ENCODE assay signal across 22 cellular contexts in the genomic region with DNA sequence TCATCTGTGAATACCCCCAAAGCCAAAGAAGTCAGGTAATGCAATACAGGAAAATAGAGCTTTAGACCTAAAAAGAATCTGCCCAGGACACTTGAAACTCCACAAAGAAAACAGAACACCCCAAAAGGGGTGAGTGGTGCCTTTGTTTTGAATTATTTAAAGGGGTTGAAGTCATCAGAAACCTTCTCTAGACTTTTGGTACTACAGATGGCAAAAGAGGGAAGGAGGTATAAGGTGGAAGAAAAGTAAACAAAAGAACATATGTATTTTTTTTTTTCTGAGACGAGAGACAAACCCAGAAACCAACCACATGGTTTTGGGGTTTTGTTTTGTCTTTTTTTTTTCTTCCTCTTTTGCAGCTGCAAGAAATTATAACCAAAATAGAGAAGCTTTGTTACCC.
A peak's percentile ranks its signal among the peaks of the same experiment; 100 is the strongest.
DNase-seq lines count a peak whose midpoint lies in the region; ATAC-seq and TF ChIP-seq lines count a peak whose summit lies in the region.
"Had no signal": no experiment of that assay in that cellular context is flagged by ENCODE, and none has a peak within 500 bp of the region (broad histone marks: within the 10 kb centered on the region; RNA-seq: fewer than 3 reads in every experiment).

No MANE protein-coding gene starts in this region.

- H3K27ac Mint-ChIP-seq in GM23338, result no peak overlapping the region
- H3K27ac Mint-ChIP-seq: CD8-positive, alpha-beta memory T cell; T-cell had no signal

- H4K20me1 ChIP-seq in GM23338 (replicated peaks; ENCODE audit: insufficient read depth) (no peaks in the 10 kb centered on the region), MM.1S (ENCODE audit: insufficient read depth, low read length) (no peaks in the 10 kb centered on the region)

- H3K27me3 ChIP-seq in GM23338 (ENCODE audit: insufficient read depth) (no peaks in the 10 kb centered on the region), MM.1S (replicated peaks; ENCODE audit: insufficient read depth, low read length) (no peaks in the 10 kb centered on the region), iPS-15b (ENCODE audit: control insufficient read depth, insufficient read depth, low read length) (no peaks in the 10 kb centered on the region)

- H3F3A ChIP-seq in GM23338 (replicated peaks; ENCODE audit: low read depth), result no peaks in the 10 kb centered on the region
- peaks cover 25% of the 10 kb centered on the region for H3F3A ChIP-seq in MM.1S (ENCODE audit: insufficient read depth, low read length)

- no peaks in the 10 kb centered on the region; the same call in 1 of the 2 replicates for H3K79me2 ChIP-seq in GM23338 (replicated peaks; ENCODE audit: insufficient read depth)
- no peaks in the 10 kb centered on the region for H3K79me2 ChIP-seq in MM.1S (ENCODE audit: low read length)

- peaks cover 51% of the 10 kb centered on the region for H3K36me3 Mint-ChIP-seq in GM23338 (ENCODE audit: low read depth)
- H3K36me3 Mint-ChIP-seq: CD8-positive, alpha-beta memory T cell; T-cell had no signal

- no peaks in the 10 kb centered on the region for H3K9me3 ChIP-seq in MM.1S (replicated peaks; ENCODE audit: insufficient read depth, low read length)
- peaks cover 3% of the 10 kb centered on the region for H3K9me3 ChIP-seq in iPS-15b (ENCODE audit: control insufficient read depth, insufficient read depth, low read length)
- H3K9me3 ChIP-seq: A549 had no signal

- H3K4me3 Mint-ChIP-seq in GM23338, result no peak overlapping the region
- H3K4me3 Mint-ChIP-seq: CD8-positive, alpha-beta memory T cell; T-cell had no signal

- H3K27me3 Mint-ChIP-seq in GM23338 (ENCODE audit: insufficient read depth, low read depth, poor library complexity), result no peaks in the 10 kb centered on the region
- H3K27me3 Mint-ChIP-seq: CD8-positive, alpha-beta memory T cell; T-cell had no signal

- H3K4me3 ChIP-seq in GM23338, result no peak overlapping the region; the same call in none of the 2 replicates
- H3K4me3 ChIP-seq in MM.1S (ENCODE audit: low read length), result peak overlapping the region; percentile 13; the same call in 1 of the 2 replicates
- H3K4me3 ChIP-seq in iPS-15b (ENCODE audit: low read depth, low read length), result peak overlapping the region; percentile 27
- H3K4me3 ChIP-seq: A549, SK-N-MC had no signal

- no peak overlapping the region; the same call in 1 of the 2 replicates for H2AFZ ChIP-seq in GM23338
- H2AFZ ChIP-seq in MM.1S (ENCODE audit: low read length), result peak overlapping the region; percentile 54

- TF ChIP-seq CTCF in GM23338 (conservative IDR thresholded peaks at IDR 0.05; ENCODE audit: low read depth in 2 of 2), result no peak
- TF ChIP-seq CTCF in MM.1S (IDR thresholded peaks at IDR 0.05; ENCODE audit: low read length), result no peak

- peaks cover 29% of the 10 kb centered on the region for H3K4me1 Mint-ChIP-seq in GM23338
- H3K4me1 Mint-ChIP-seq: CD8-positive, alpha-beta memory T cell; T-cell had no signal

- H3K4me1 ChIP-seq in GM23338 (ENCODE audit: insufficient read depth), result peaks cover 33% of the 10 kb centered on the region
- H3K4me1 ChIP-seq in MM.1S (ENCODE audit: low read length), result peaks cover 31% of the 10 kb centered on the region
- H3K4me1 ChIP-seq in iPS-15b (ENCODE audit: control insufficient read depth, insufficient read depth, low read length), result peaks cover 24% of the 10 kb centered on the region
- H3K4me1 ChIP-seq: A549 had no signal

- DNase-seq in GM23338 (ENCODE audit: low spot score), result no peak
- peak; percentile 74 for DNase-seq in MM.1S
- DNase-seq in RPMI8226, result peak; percentile 46
- no peak for DNase-seq in NCI-H2227 (lab: John Stamatoyannopoulos, UW; ENCODE audit: unreplicated experiment)
- no peak for DNase-seq in dedifferentiated amniotic fluid mesenchymal stem cell (ENCODE audit: extremely low spot score)
- DNase-seq: C1 segment of cervical spinal cord; CD8-positive, alpha-beta memory T cell; DMS79 treated with DMSO at 0.1 percent for 48 hours; KG1; NCI-H1092 treated with DMSO at 0.1 percent for 48 hours; NCI-H345; NCI-H69; OCI-M1; SHP77; T-cell had no signal

- H3K9me2 ChIP-seq in GM23338 (ENCODE audit: insufficient read depth), result no peaks in the 10 kb centered on the region
- H3K9me2 ChIP-seq in MM.1S (replicated peaks; ENCODE audit: insufficient read depth, low read length), result no peaks in the 10 kb centered on the region

- peak overlapping the region; percentile 70 for H3K27ac ChIP-seq in GM23338 (ENCODE audit: low read depth)
- peak overlapping the region; percentile 96 for H3K27ac ChIP-seq in MM.1S (ENCODE audit: low read length)
- H3K27ac ChIP-seq: A549, SK-N-MC had no signal

- peaks cover 31% of the 10 kb centered on the region for H3K9me3 Mint-ChIP-seq in GM23338

- ATAC-seq in GM23338 (no peak), GM21360 (IDR thresholded peaks at IDR 0.05; ENCODE audit: unreplicated experiment) (no peak), GM19324 (IDR thresholded peaks at IDR 0.05; ENCODE audit: low FRiP score, unreplicated experiment) (no peak)
- ATAC-seq: A549, HCT116, HepG2, T-cell had no signal

- H3K36me3 ChIP-seq in GM23338 (ENCODE audit: insufficient read depth), result peaks cover 16% of the 10 kb centered on the region
- no peaks in the 10 kb centered on the region for H3K36me3 ChIP-seq in MM.1S (replicated peaks; ENCODE audit: insufficient read depth, low read length)
- peaks cover 2% of the 10 kb centered on the region for H3K36me3 ChIP-seq in iPS-15b (ENCODE audit: control insufficient read depth, insufficient read depth, low read length)

- H3K4me2 ChIP-seq in GM23338 (peak overlapping the region; percentile 8), MM.1S (ENCODE audit: low read depth, low read length) (peak overlapping the region; percentile 64; the same call in 1 of the 2 replicates)
- H3K4me2 ChIP-seq: A549 had no signal

- H3K9ac ChIP-seq in MM.1S (ENCODE audit: low read length) (peak overlapping the region; percentile 46), iPS-15b (ENCODE audit: low read depth, low read length) (peak overlapping the region; percentile 49)

TF ChIP-seq in GM23338, 12 proteins besides CTCF, POLR2A, EP300 and RAD21 (continues in another document):
- no peak for TF ChIP-seq CREB1 (CRISPR knock-in tag; IDR thresholded peaks at IDR 0.05; ENCODE audit: low read depth)
- no peak for TF ChIP-seq ZNF114 (CRISPR knock-in tag; IDR thresholded peaks at IDR 0.05)
- TF ChIP-seq JUNB (IDR thresholded peaks at IDR 0.05; ENCODE audit: unreplicated experiment), result no peak
- TF ChIP-seq EZH2phosphoT487 (IDR thresholded peaks at IDR 0.05; ENCODE audit: unreplicated experiment), result no peak
- no peak for TF ChIP-seq ZNF331 (CRISPR knock-in tag; IDR thresholded peaks at IDR 0.05; ENCODE audit: low read depth)
- TF ChIP-seq, protein P1, sequence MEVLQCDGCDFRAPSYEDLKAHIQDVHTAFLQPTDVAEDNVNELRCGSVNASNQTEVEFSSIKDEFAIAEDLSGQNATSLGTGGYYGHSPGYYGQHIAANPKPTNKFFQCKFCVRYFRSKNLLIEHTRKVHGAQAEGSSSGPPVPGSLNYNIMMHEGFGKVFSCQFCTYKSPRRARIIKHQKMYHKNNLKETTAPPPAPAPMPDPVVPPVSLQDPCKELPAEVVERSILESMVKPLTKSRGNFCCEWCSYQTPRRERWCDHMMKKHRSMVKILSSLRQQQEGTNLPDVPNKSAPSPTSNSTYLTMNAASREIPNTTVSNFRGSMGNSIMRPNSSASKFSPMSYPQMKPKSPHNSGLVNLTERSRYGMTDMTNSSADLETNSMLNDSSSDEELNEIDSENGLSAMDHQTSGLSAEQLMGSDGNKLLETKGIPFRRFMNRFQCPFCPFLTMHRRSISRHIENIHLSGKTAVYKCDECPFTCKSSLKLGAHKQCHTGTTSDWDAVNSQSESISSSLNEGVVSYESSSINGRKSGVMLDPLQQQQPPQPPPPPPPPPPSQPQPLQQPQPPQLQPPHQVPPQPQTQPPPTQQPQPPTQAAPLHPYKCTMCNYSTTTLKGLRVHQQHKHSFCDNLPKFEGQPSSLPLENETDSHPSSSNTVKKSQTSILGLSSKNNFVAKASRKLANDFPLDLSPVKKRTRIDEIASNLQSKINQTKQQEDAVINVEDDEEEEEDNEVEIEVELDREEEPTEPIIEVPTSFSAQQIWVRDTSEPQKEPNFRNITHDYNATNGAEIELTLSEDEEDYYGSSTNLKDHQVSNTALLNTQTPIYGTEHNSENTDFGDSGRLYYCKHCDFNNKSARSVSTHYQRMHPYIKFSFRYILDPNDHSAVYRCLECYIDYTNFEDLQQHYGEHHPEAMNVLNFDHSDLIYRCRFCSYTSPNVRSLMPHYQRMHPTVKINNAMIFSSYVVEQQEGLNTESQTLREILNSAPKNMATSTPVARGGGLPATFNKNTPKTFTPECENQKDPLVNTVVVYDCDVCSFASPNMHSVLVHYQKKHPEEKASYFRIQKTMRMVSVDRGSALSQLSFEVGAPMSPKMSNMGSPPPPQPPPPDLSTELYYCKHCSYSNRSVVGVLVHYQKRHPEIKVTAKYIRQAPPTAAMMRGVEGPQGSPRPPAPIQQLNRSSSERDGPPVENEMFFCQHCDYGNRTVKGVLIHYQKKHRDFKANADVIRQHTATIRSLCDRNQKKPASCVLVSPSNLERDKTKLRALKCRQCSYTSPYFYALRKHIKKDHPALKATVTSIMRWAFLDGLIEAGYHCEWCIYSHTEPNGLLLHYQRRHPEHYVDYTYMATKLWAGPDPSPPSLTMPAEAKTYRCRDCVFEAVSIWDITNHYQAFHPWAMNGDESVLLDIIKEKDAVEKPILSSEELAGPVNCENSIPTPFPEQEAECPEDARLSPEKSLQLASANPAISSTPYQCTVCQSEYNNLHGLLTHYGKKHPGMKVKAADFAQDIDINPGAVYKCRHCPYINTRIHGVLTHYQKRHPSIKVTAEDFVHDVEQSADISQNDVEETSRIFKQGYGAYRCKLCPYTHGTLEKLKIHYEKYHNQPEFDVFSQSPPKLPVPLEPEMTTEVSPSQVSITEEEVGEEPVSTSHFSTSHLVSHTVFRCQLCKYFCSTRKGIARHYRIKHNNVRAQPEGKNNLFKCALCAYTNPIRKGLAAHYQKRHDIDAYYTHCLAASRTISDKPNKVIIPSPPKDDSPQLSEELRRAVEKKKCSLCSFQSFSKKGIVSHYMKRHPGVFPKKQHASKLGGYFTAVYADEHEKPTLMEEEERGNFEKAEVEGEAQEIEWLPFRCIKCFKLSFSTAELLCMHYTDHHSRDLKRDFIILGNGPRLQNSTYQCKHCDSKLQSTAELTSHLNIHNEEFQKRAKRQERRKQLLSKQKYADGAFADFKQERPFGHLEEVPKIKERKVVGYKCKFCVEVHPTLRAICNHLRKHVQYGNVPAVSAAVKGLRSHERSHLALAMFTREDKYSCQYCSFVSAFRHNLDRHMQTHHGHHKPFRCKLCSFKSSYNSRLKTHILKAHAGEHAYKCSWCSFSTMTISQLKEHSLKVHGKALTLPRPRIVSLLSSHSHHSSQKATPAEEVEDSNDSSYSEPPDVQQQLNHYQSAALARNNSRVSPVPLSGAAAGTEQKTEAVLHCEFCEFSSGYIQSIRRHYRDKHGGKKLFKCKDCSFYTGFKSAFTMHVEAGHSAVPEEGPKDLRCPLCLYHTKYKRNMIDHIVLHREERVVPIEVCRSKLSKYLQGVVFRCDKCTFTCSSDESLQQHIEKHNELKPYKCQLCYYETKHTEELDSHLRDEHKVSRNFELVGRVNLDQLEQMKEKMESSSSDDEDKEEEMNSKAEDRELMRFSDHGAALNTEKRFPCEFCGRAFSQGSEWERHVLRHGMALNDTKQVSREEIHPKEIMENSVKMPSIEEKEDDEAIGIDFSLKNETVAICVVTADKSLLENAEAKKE (CRISPR knock-in tag; IDR thresholded peaks at IDR 0.05), result no peak
- no peak for TF ChIP-seq NANOG (IDR thresholded peaks at IDR 0.05; ENCODE audit: borderline replicate concordance)

Comparison
In these comparisons a context has a peak if more than half of its experiments do, and no peak if none do; other contexts are left out.
1. DNase-seq: peak in MM.1S (single experiment) and RPMI8226 (single experiment); none in GM23338 (single experiment), NCI-H2227 (single experiment) and dedifferentiated amniotic fluid mesenchymal stem cell (single experiment).